In genomic region chr20:44208770-44209169, GRCh38 we compare ENCODE assay signal across 1 cellular context.
A peak's percentile ranks its signal among the peaks of the same experiment; 100 is the strongest.
TF ChIP-seq lines count a peak whose summit lies in the region.

No MANE protein-coding gene starts in this region.

TF ChIP-seq in HepG2, 621 proteins besides CTCF, POLR2A, EP300 and RAD21 (continued from another document and continues in another):
- TF ChIP-seq DDIT3 (CRISPR knock-in tag; IDR thresholded peaks at IDR 0.05): no peak
- TF ChIP-seq ZNF792 (CRISPR knock-in tag; IDR thresholded peaks at IDR 0.05): peak; percentile 64; the same call in 1 of the 2 replicates
- TF ChIP-seq RNF219 (CRISPR knock-in tag; IDR thresholded peaks at IDR 0.05): no peak
- TF ChIP-seq MEIS2 (CRISPR knock-in tag; IDR thresholded peaks at IDR 0.05): no peak
- no peak for TF ChIP-seq POLR2G (IDR thresholded peaks at IDR 0.05; ENCODE audit: low read depth, low read length)
- peak; percentile 53; the same call in 1 of the 2 replicates for TF ChIP-seq ZNF3 (CRISPR knock-in tag; IDR thresholded peaks at IDR 0.05)
- TF ChIP-seq RORA (CRISPR knock-in tag; IDR thresholded peaks at IDR 0.05): peak; percentile 64; the same call in 1 of the 2 replicates
- no peak for TF ChIP-seq ZBTB10 (CRISPR knock-in tag; IDR thresholded peaks at IDR 0.05; ENCODE audit: borderline replicate concordance)
- TF ChIP-seq CBX5 (CRISPR knock-in tag; IDR thresholded peaks at IDR 0.05; ENCODE audit: borderline replicate concordance): no peak
- no peak for TF ChIP-seq PTBP1 (IDR thresholded peaks at IDR 0.05; ENCODE audit: low read depth, low read length, poor library complexity, severe bottlenecking)
- TF ChIP-seq ZSCAN29 (CRISPR knock-in tag; conservative IDR thresholded peaks at IDR 0.05): 0 out of 2 replicates have a peak, but pooled peaks have one; percentile 43
- TF ChIP-seq CHD4 (IDR thresholded peaks at IDR 0.05; ENCODE audit: borderline replicate concordance, low read length): no peak
- TF ChIP-seq ARNT2 (CRISPR knock-in tag; IDR thresholded peaks at IDR 0.05; ENCODE audit: low read depth): no peak
- TF ChIP-seq TEAD3 (CRISPR knock-in tag; optimal IDR thresholded peaks at IDR 0.05; ENCODE audit: borderline replicate concordance): peak; percentile 94
- no peak for TF ChIP-seq ZNF362 (CRISPR knock-in tag; IDR thresholded peaks at IDR 0.05; ENCODE audit: borderline replicate concordance)
- TF ChIP-seq ZNF570 (CRISPR knock-in tag; IDR thresholded peaks at IDR 0.05; ENCODE audit: borderline replicate concordance): no peak
- TF ChIP-seq DMAP1 (CRISPR knock-in tag; IDR thresholded peaks at IDR 0.05): peak; percentile 62; the same call in 1 of the 2 replicates
- no peak for TF ChIP-seq ARNT (IDR thresholded peaks at IDR 0.05)
- 0 out of 2 replicates have a peak, but pooled peaks have one; percentile 24 for TF ChIP-seq NCOR1 (IDR thresholded peaks at IDR 0.05; ENCODE audit: borderline replicate concordance, low read length)
- no peak for TF ChIP-seq XBP1 (CRISPR knock-in tag; IDR thresholded peaks at IDR 0.05)
- TF ChIP-seq E2F1 (CRISPR knock-in tag; IDR thresholded peaks at IDR 0.05): no peak
- TF ChIP-seq RFX1 (IDR thresholded peaks at IDR 0.05): no peak
- no peak for TF ChIP-seq ZNF891 (CRISPR knock-in tag; IDR thresholded peaks at IDR 0.05)
- TF ChIP-seq KMT2B (CRISPR knock-in tag; IDR thresholded peaks at IDR 0.05): 0 out of 2 replicates have a peak, but pooled peaks have one; percentile 21
- no peak for TF ChIP-seq LCORL (IDR thresholded peaks at IDR 0.05)
- TF ChIP-seq LCORL (CRISPR knock-in tag; IDR thresholded peaks at IDR 0.05): 0 out of 2 replicates have a peak, but pooled peaks have one; percentile 31
- TF ChIP-seq ZNF10 (CRISPR knock-in tag; IDR thresholded peaks at IDR 0.05; ENCODE audit: borderline replicate concordance, low read depth): no peak
- no peak for TF ChIP-seq PAX8 (CRISPR knock-in tag; IDR thresholded peaks at IDR 0.05; ENCODE audit: borderline replicate concordance)
- no peak for TF ChIP-seq SMC3 (IDR thresholded peaks at IDR 0.05; ENCODE audit: low read length)
- no peak for TF ChIP-seq TBX2 (CRISPR knock-in tag; IDR thresholded peaks at IDR 0.05; ENCODE audit: borderline replicate concordance)
- TF ChIP-seq, protein P1, sequence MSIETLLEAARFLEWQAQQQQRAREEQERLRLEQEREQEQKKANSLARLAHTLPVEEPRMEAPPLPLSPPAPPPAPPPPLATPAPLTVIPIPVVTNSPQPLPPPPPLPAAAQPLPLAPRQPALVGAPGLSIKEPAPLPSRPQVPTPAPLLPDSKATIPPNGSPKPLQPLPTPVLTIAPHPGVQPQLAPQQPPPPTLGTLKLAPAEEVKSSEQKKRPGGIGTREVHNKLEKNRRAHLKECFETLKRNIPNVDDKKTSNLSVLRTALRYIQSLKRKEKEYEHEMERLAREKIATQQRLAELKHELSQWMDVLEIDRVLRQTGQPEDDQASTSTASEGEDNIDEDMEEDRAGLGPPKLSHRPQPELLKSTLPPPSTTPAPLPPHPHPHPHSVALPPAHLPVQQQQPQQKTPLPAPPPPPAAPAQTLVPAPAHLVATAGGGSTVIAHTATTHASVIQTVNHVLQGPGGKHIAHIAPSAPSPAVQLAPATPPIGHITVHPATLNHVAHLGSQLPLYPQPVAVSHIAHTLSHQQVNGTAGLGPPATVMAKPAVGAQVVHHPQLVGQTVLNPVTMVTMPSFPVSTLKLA (IDR thresholded peaks at IDR 0.05): peak; percentile 77
- TF ChIP-seq BHLHE40 (IDR thresholded peaks at IDR 0.05; ENCODE audit: low read length): peak; percentile 62; the same call in 1 of the 2 replicates
- TF ChIP-seq, protein P2, sequence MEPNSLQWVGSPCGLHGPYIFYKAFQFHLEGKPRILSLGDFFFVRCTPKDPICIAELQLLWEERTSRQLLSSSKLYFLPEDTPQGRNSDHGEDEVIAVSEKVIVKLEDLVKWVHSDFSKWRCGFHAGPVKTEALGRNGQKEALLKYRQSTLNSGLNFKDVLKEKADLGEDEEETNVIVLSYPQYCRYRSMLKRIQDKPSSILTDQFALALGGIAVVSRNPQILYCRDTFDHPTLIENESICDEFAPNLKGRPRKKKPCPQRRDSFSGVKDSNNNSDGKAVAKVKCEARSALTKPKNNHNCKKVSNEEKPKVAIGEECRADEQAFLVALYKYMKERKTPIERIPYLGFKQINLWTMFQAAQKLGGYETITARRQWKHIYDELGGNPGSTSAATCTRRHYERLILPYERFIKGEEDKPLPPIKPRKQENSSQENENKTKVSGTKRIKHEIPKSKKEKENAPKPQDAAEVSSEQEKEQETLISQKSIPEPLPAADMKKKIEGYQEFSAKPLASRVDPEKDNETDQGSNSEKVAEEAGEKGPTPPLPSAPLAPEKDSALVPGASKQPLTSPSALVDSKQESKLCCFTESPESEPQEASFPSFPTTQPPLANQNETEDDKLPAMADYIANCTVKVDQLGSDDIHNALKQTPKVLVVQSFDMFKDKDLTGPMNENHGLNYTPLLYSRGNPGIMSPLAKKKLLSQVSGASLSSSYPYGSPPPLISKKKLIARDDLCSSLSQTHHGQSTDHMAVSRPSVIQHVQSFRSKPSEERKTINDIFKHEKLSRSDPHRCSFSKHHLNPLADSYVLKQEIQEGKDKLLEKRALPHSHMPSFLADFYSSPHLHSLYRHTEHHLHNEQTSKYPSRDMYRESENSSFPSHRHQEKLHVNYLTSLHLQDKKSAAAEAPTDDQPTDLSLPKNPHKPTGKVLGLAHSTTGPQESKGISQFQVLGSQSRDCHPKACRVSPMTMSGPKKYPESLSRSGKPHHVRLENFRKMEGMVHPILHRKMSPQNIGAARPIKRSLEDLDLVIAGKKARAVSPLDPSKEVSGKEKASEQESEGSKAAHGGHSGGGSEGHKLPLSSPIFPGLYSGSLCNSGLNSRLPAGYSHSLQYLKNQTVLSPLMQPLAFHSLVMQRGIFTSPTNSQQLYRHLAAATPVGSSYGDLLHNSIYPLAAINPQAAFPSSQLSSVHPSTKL (CRISPR knock-in tag; IDR thresholded peaks at IDR 0.05): peak; percentile 73; the same call in 1 of the 2 replicates
- TF ChIP-seq, protein P3, sequence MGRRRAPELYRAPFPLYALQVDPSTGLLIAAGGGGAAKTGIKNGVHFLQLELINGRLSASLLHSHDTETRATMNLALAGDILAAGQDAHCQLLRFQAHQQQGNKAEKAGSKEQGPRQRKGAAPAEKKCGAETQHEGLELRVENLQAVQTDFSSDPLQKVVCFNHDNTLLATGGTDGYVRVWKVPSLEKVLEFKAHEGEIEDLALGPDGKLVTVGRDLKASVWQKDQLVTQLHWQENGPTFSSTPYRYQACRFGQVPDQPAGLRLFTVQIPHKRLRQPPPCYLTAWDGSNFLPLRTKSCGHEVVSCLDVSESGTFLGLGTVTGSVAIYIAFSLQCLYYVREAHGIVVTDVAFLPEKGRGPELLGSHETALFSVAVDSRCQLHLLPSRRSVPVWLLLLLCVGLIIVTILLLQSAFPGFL (CRISPR knock-in tag; IDR thresholded peaks at IDR 0.05): no peak
- TF ChIP-seq ZBTB38 (CRISPR knock-in tag; IDR thresholded peaks at IDR 0.05): no peak
- TF ChIP-seq ZNF549 (CRISPR knock-in tag; IDR thresholded peaks at IDR 0.05): no peak
- TF ChIP-seq, protein P4, sequence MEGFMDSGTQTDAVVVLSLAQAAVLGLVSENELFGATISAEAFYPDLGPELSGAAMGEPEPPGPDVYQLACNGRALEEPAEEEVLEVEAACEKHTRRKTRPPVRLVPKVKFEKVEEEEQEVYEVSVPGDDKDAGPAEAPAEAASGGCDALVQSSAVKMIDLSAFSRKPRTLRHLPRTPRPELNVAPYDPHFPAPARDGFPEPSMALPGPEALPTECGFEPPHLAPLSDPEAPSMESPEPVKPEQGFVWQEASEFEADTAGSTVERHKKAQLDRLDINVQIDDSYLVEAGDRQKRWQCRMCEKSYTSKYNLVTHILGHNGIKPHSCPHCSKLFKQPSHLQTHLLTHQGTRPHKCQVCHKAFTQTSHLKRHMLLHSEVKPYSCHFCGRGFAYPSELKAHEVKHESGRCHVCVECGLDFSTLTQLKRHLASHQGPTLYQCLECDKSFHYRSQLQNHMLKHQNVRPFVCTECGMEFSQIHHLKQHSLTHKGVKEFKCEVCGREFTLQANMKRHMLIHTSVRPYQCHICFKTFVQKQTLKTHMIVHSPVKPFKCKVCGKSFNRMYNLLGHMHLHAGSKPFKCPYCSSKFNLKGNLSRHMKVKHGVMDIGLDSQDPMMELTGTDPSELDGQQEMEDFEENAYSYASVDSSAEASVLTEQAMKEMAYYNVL (CRISPR knock-in tag; IDR thresholded peaks at IDR 0.05; ENCODE audit: borderline replicate concordance): no peak
- no peak for TF ChIP-seq SNAPC5 (CRISPR knock-in tag; IDR thresholded peaks at IDR 0.05; ENCODE audit: borderline replicate concordance)
- no peak for TF ChIP-seq YY1 (IDR thresholded peaks at IDR 0.05; ENCODE audit: insufficient read depth, insufficient replicate concordance, low read depth, low read length)
- TF ChIP-seq RAD51 (IDR thresholded peaks at IDR 0.05; ENCODE audit: borderline replicate concordance): no peak
- peak; percentile 40; the same call in 1 of the 2 replicates for TF ChIP-seq THAP11 (CRISPR knock-in tag; IDR thresholded peaks at IDR 0.05)
- no peak for TF ChIP-seq ZNF788 (CRISPR knock-in tag; IDR thresholded peaks at IDR 0.05; ENCODE audit: borderline replicate concordance)
- no peak for TF ChIP-seq ZBTB20 (CRISPR knock-in tag; IDR thresholded peaks at IDR 0.05; ENCODE audit: borderline replicate concordance, low read depth)
- TF ChIP-seq KLF16 (CRISPR knock-in tag; IDR thresholded peaks at IDR 0.05): 0 out of 4 replicates have a peak, but pooled peaks of 1 of the 2 experiments have one; percentile 48
- TF ChIP-seq MZF1 (CRISPR knock-in tag; IDR thresholded peaks at IDR 0.05; ENCODE audit: borderline replicate concordance): no peak
- TF ChIP-seq RELA (CRISPR knock-in tag; IDR thresholded peaks at IDR 0.05): no peak
- no peak for TF ChIP-seq FOXC1 (CRISPR knock-in tag; IDR thresholded peaks at IDR 0.05; ENCODE audit: borderline replicate concordance)
- TF ChIP-seq ZFX (CRISPR knock-in tag; IDR thresholded peaks at IDR 0.05; ENCODE audit: low read depth): 0 out of 2 replicates have a peak, but pooled peaks have one; percentile 31
